8 cellular contexts compared by ENCODE assay signal in genomic region chr17:19306160-19307111, GRCh38. TPM values are rescaled to one million over a fixed set of nuclear protein-coding genes. Genes with fewer than 3 reads are reported as not detected.
A peak's percentile ranks its signal among the peaks of the same experiment; 100 is the strongest.
DNase-seq lines count a peak whose midpoint lies in the region; ATAC-seq and TF ChIP-seq lines count a peak whose summit lies in the region.

No MANE protein-coding gene starts in this region.

- H3K36me3 ChIP-seq in GM06990 (ENCODE audit: control insufficient read depth, insufficient read depth, low read length) = no peaks in the 10 kb centered on the region

- H3K4me3 ChIP-seq in GM06990 (replicated peaks; ENCODE audit: low read depth, low read length) = no peak overlapping the region

- DNase-seq in GM06990 (ENCODE audit: extremely low read depth, insufficient read length) = peak; percentile 82
- peak; percentile 30 for DNase-seq in activated T-cell treated with anti-CD3 and anti-CD28 coated beads, Interleukin-2, amount 50 U/mL, for 48 hours
- DNase-seq in posterior cingulate gyrus = peak; percentile 68 to 98 (median 86)
- no peak for DNase-seq in mesenteric fat pad (ENCODE audit: low spot score)
- no peak for DNase-seq in DMS153 treated with DMSO at 0.1 percent for 48 hours (lab: John Stamatoyannopoulos, UW; ENCODE audit: unreplicated experiment)

- no peaks in the 10 kb centered on the region; the same call in 1 of the 2 replicates for H3K27me3 ChIP-seq in GM06990 (replicated peaks; ENCODE audit: control insufficient read depth, insufficient read depth, low read length)

- no peak for TF ChIP-seq CTCF in GM06990 (IDR thresholded peaks at IDR 0.05; ENCODE audit: insufficient read depth, low read length, poor library complexity, severe bottlenecking)

- intact Hi-C loops in posterior cingulate gyrus (cut with DNase I) = loop anchor here (5.0 kb wide), 1 partner anchor 34 kb away; no protein-coding TSS in a partner anchor

- ATAC-seq in GM21360 (IDR thresholded peaks at IDR 0.05; ENCODE audit: unreplicated experiment) (peak; percentile 68), HG03565 (IDR thresholded peaks at IDR 0.05; ENCODE audit: unreplicated experiment) (peak; percentile 88), SK-N-SH treated with all-trans-retinoic acid at 6 μM for 48 hours (no peak)

TF ChIP-seq in SK-N-SH treated with all-trans-retinoic acid at 6 μM for 48 hours, 23 proteins besides CTCF, POLR2A, EP300 and RAD21:
- no peak for TF ChIP-seq ISL1 (CRISPR knock-in tag; IDR thresholded peaks at IDR 0.05)
- TF ChIP-seq OSR1 (CRISPR knock-in tag; IDR thresholded peaks at IDR 0.05) = no peak
- TF ChIP-seq ZFP3 (CRISPR knock-in tag; IDR thresholded peaks at IDR 0.05) = no peak
- no peak for TF ChIP-seq GLIS3 (CRISPR knock-in tag; IDR thresholded peaks at IDR 0.05)
- TF ChIP-seq BACH2 (CRISPR knock-in tag; IDR thresholded peaks at IDR 0.05; ENCODE audit: borderline replicate concordance) = no peak
- no peak for TF ChIP-seq CSRNP3 (CRISPR knock-in tag; IDR thresholded peaks at IDR 0.05)
- TF ChIP-seq PATZ1 (CRISPR knock-in tag; IDR thresholded peaks at IDR 0.05; ENCODE audit: borderline replicate concordance) = no peak
- no peak for TF ChIP-seq TSHZ2 (CRISPR knock-in tag; IDR thresholded peaks at IDR 0.05)
- TF ChIP-seq POU6F1 (CRISPR knock-in tag; IDR thresholded peaks at IDR 0.05; ENCODE audit: borderline replicate concordance, low read depth) = no peak
- TF ChIP-seq ZC3H10 (CRISPR knock-in tag; IDR thresholded peaks at IDR 0.05) = no peak
- no peak for TF ChIP-seq TOX (CRISPR knock-in tag; IDR thresholded peaks at IDR 0.05; ENCODE audit: borderline replicate concordance)
- TF ChIP-seq RARB (CRISPR knock-in tag; IDR thresholded peaks at IDR 0.05) = no peak

RNA-seq across cellular contexts. Expression of gene B9D1, which starts 56.1 kb away (rescaled TPM):
- 7.5 TPM for total RNA-seq in mesenteric fat pad

Comparison
In these comparisons a context has a peak if more than half of its experiments do, and no peak if none do; other contexts are left out.
1. DNase-seq: peak in GM06990 (single experiment), activated T-cell treated with anti-CD3 and anti-CD28 coated beads, Interleukin-2, amount 50 U/mL, for 48 hours (2 of 2) and posterior cingulate gyrus (10 of 10); none in mesenteric fat pad (single experiment) and DMS153 treated with DMSO at 0.1 percent for 48 hours (single experiment).